ENCODE assay signal across 12 cellular contexts in genomic region chr14:22962061-22962676, GRCh38. TPM values are rescaled to one million over a fixed set of nuclear protein-coding genes. Genes with fewer than 3 reads are reported as not detected.
A peak's percentile ranks its signal among the peaks of the same experiment; 100 is the strongest.
DNase-seq lines count a peak whose midpoint lies in the region; FAIRE-seq and TF ChIP-seq lines count a peak whose summit lies in the region.
"Had no signal": no experiment of that assay in that cellular context is flagged by ENCODE, and none has a peak within 500 bp of the region (broad histone marks: within the 10 kb centered on the region; RNA-seq: fewer than 3 reads in every experiment).

No MANE protein-coding gene starts in this region.

- no peak overlapping the region for H3K27ac Mint-ChIP-seq in CD4-positive, alpha-beta memory T cell
- H3K27ac Mint-ChIP-seq: CD14-positive monocyte, HFFc6 had no signal

- POLR2A ChIA-PET in H1 (lab: Charles Lee; ENCODE audit: partially characterized antibody) = interaction anchor here (1.3 to 11.4 kb wide), 3 partner anchors 8 to 19 kb away, joined by 6 to 115 read pairs (median 9); no protein-coding TSS in a partner anchor
- POLR2A ChIA-PET in CD4-positive, alpha-beta memory T cell (lab: Charles Lee; ENCODE audit: partially characterized antibody) = interaction anchor here (0.7 kb wide), 1 partner anchor 135 kb away, joined by 3 read pairs; no protein-coding TSS in a partner anchor

- H3K27me3 ChIP-seq in right atrium auricular region = no peaks in the 10 kb centered on the region
- H3K27me3 ChIP-seq in H1 (replicated peaks in 1 of 4; ENCODE audit: control insufficient read depth in 3 of 4, extremely low read depth in 1 of 4, insufficient read depth in 3 of 4, low read length in 3 of 4) = no peaks in the 10 kb centered on the region
- H3K27me3 ChIP-seq in CD4-positive, alpha-beta memory T cell (ENCODE audit: insufficient read depth, low read length) = no peaks in the 10 kb centered on the region

- H4K91ac ChIP-seq in H1 (replicated peaks; ENCODE audit: insufficient read length, low read length) = no peak overlapping the region

- 93% methylated on average over 6 of the region's 6 CpGs; no CpG with 5 or more reads in 1 of the 2 experiments for WGBS in H1 (ENCODE audit: extremely low coverage in 1 of 2, insufficient coverage in 1 of 2, insufficient read length in 1 of 2, insufficient replicate concordance in 2 of 2, low coverage in 1 of 2, low lambda C conversion rate in 2 of 2, missing lambda C conversion rate in 1 of 2), 2 experiments

- no peaks in the 10 kb centered on the region for H3K27me3 Mint-ChIP-seq in CD4-positive, alpha-beta memory T cell

- CTCF ChIA-PET in H1 (lab: Charles Lee; ENCODE audit: partially characterized antibody) = interaction anchor here (0.8 to 3.7 kb wide), 6 partner anchors 11 to 90 kb away, joined by 3 to 20 read pairs (median 4); no protein-coding TSS in a partner anchor
- CTCF ChIA-PET in CD4-positive, alpha-beta memory T cell (lab: Charles Lee; ENCODE audit: partially characterized antibody) = interaction anchor here (1.1 to 38.6 kb wide), 6 partner anchors 7 to 135 kb away, joined by 3 to 1070 read pairs (median 16); partner anchors contain the start of genes AJUBA and CDH24

- peak; percentile 15 for DNase-seq in cardiac septum (ENCODE audit: low spot score)
- no peak for DNase-seq in right atrium auricular region (ENCODE audit: low spot score)
- no peak for DNase-seq in H1 (ENCODE audit: low read depth in 1 of 2, low spot score in 2 of 2)
- DNase-seq in CD4-positive, alpha-beta memory T cell = no peak
- DNase-seq: DMS53, GF-D8, HCEC 1CT, HFFc6, KG1 had no signal

- H3K9me3 ChIP-seq in right atrium auricular region = no peaks in the 10 kb centered on the region
- no peaks in the 10 kb centered on the region for H3K9me3 ChIP-seq in H1 (ENCODE audit: insufficient read depth in 2 of 2, low read depth in 1 of 2, low read length in 1 of 2)
- no peaks in the 10 kb centered on the region for H3K9me3 ChIP-seq in CD4-positive, alpha-beta memory T cell (ENCODE audit: control insufficient read depth in 1 of 2, low read length in 2 of 2)

- H2BK5ac ChIP-seq in H1 (ENCODE audit: low read depth, low read length) = no peak overlapping the region

- no peaks in the 10 kb centered on the region for H3K79me2 ChIP-seq in H1 (ENCODE audit: control insufficient read depth in 1 of 2, insufficient read depth in 2 of 2, low read length in 2 of 2)

- H4K8ac ChIP-seq in H1 (ENCODE audit: extremely low read depth, insufficient read depth, low read length) = no peak overlapping the region

- TF ChIP-seq RAD21 in H1 (IDR thresholded peaks at IDR 0.05 in 1 of 2, conservative IDR thresholded peaks at IDR 0.05 in 1 of 2; ENCODE audit: low read depth in 2 of 2, low read length in 2 of 2) = no peak

- no peak overlapping the region for H3K56ac ChIP-seq in H1 (replicated peaks; ENCODE audit: insufficient read length, low read depth, low read length)

- H3K4me3 ChIP-seq in right atrium auricular region (no peak overlapping the region), H1 (ENCODE audit: extremely low read depth in 1 of 4, insufficient read depth in 2 of 4, low read depth in 3 of 4, low read length in 4 of 4) (no peak overlapping the region)
- no peak overlapping the region for H3K4me3 ChIP-seq in CD4-positive, alpha-beta memory T cell (ENCODE audit: low read length in 2 of 2)

- no peaks in the 10 kb centered on the region for H4K20me1 ChIP-seq in H1 (replicated peaks in 1 of 2; ENCODE audit: control insufficient read depth in 1 of 2, insufficient read depth in 2 of 2, low read length in 2 of 2)

- TF ChIP-seq CTCF in right atrium auricular region (IDR thresholded peaks at IDR 0.05) = no peak
- no peak for TF ChIP-seq CTCF in H1 (IDR thresholded peaks at IDR 0.05; ENCODE audit: control extremely low read depth in 1 of 3, insufficient read depth in 1 of 3, low read depth in 1 of 3, low read length in 3 of 3)

- H3K23me2 ChIP-seq in H1 (ENCODE audit: low read depth, low read length) = peaks cover under 1% of the 10 kb centered on the region

- TF ChIP-seq EP300 in H1 (IDR thresholded peaks at IDR 0.05; ENCODE audit: borderline replicate concordance in 1 of 2, low read depth in 2 of 2, low read length in 2 of 2) = no peak

- H2AFZ ChIP-seq in H1 (ENCODE audit: low read length) = no peak overlapping the region

- H3K4me1 Mint-ChIP-seq in CD4-positive, alpha-beta memory T cell = peaks cover 0 to 6% (median under 1%) of the 10 kb centered on the region in 4 donors

- no peaks in the 10 kb centered on the region for H3K9me3 Mint-ChIP-seq in CD4-positive, alpha-beta memory T cell
- H3K9me3 Mint-ChIP-seq: HFFc6 had no signal

- H3K4me1 ChIP-seq in right atrium auricular region = peaks cover 0 to 4% of the 10 kb centered on the region in 2 donors
- peaks cover 0 to under 1% (median 0%) of the 10 kb centered on the region in 4 experiments; a peak in 2 of 7 replicates for H3K4me1 ChIP-seq in H1 (replicated peaks in 1 of 4; ENCODE audit: control insufficient read depth in 3 of 4, insufficient read depth in 4 of 4, low read length in 3 of 4)
- peaks cover 7% of the 10 kb centered on the region for H3K4me1 ChIP-seq in CD4-positive, alpha-beta memory T cell (ENCODE audit: insufficient read depth, low read length)

- H4K5ac ChIP-seq in H1 (ENCODE audit: insufficient read length, low read depth, low read length) = no peak overlapping the region

- intact Hi-C loops in cardiac septum (cut with DNase I) = no loop called here
- intact Hi-C loops in CD4-positive, alpha-beta memory T cell (cut with micrococcal nuclease) = no loop called here

- H2AK5ac ChIP-seq in H1 (ENCODE audit: low read depth, low read length) = no peak overlapping the region

- TF ChIP-seq POLR2A in H1 (IDR thresholded peaks at IDR 0.05; ENCODE audit: control extremely low read depth in 1 of 2, low read depth in 2 of 2, low read length in 2 of 2) = no peak

- H2BK12ac ChIP-seq in H1 (ENCODE audit: low read depth, low read length) = no peak overlapping the region

- FAIRE-seq in H1 (lab: Jason Lieb, UNC) = no peak
- FAIRE-seq: GM19239 had no signal

- no peak overlapping the region for H2BK20ac ChIP-seq in H1 (ENCODE audit: low read length)

- H3K23ac ChIP-seq in H1 (ENCODE audit: insufficient read length) = no peak overlapping the region

- no peak overlapping the region for H3K18ac ChIP-seq in H1 (ENCODE audit: extremely low read depth, low read length)

- no peak overlapping the region for H3K4ac ChIP-seq in H1 (replicated peaks; ENCODE audit: insufficient read length, low read depth, low read length)

- H3K27ac ChIP-seq in right atrium auricular region (no peak overlapping the region), H1 (ENCODE audit: low read depth, low read length) (no peak overlapping the region)
- H3K27ac ChIP-seq in CD4-positive, alpha-beta memory T cell (ENCODE audit: low read depth, low read length) = no peak overlapping the region
- H3K27ac ChIP-seq: 22Rv1 had no signal

- no peak overlapping the region for H3K9ac ChIP-seq in H1 (replicated peaks in 1 of 4; ENCODE audit: extremely low read depth in 1 of 4, low read depth in 3 of 4, low read length in 3 of 4)

- no peak overlapping the region for H3K14ac ChIP-seq in H1 (ENCODE audit: insufficient read length)

- H2BK120ac ChIP-seq in H1 (replicated peaks; ENCODE audit: low read depth, low read length) = no peak overlapping the region

- no peaks in the 10 kb centered on the region for H3K79me1 ChIP-seq in H1 (ENCODE audit: low read depth, low read length)

- no peak overlapping the region for H3K4me3 Mint-ChIP-seq in CD4-positive, alpha-beta memory T cell
- H3K4me3 Mint-ChIP-seq: CD14-positive monocyte, HFFc6 had no signal

- H3K36me3 Mint-ChIP-seq in CD4-positive, alpha-beta memory T cell = no peaks in the 10 kb centered on the region
- H3K36me3 Mint-ChIP-seq: CD14-positive monocyte had no signal

- H3K36me3 ChIP-seq in right atrium auricular region (no peaks in the 10 kb centered on the region), H1 (ENCODE audit: control insufficient read depth in 2 of 4, insufficient read depth in 4 of 4, low read length in 3 of 4) (no peaks in the 10 kb centered on the region)
- no peaks in the 10 kb centered on the region for H3K36me3 ChIP-seq in CD4-positive, alpha-beta memory T cell (ENCODE audit: insufficient read depth, low read length)

- H2BK15ac ChIP-seq in H1 (ENCODE audit: low read length) = 0 out of 2 replicates have a peak overlapping the region, but pooled peaks have one; percentile 46

- no peak overlapping the region for H3K4me2 ChIP-seq in H1 (ENCODE audit: insufficient read depth in 1 of 2, low read depth in 2 of 2, low read length in 2 of 2)

RNA-seq across cellular contexts. Expression of gene HAUS4, which starts 5.3 kb away (rescaled TPM):
- 16.5 TPM for total RNA-seq in cardiac septum
- total RNA-seq in right atrium auricular region = 10 to 100 TPM; 25.8 to 28.7 TPM
- 46.1 and 47.7 TPM in 2 replicates for total RNA-seq in H1 (2021; fragmentation: NEBNext Ultra II Directional; extraction: Animal tissue kit (Norgen Biotek cat#: 25700))
- 35.6 and 46.0 TPM in 2 replicates for polyA plus RNA-seq in H1 (2011; rRNA removed)
- 53.6 TPM for polyA plus RNA-seq in H1 (2011; cell fraction: cytosol; rRNA removed)
- polyA plus RNA-seq in H1 (2011; cell fraction: nucleus; rRNA removed) = 45.6 TPM
- polyA plus RNA-seq in H1 (2012, experiment 1 of 2) = 50.4 to 62.8 TPM (median 59.8 TPM) in 4 replicates
- 55.5 TPM for polyA plus RNA-seq in H1 (2012, experiment 2 of 2)
- polyA plus RNA-seq in H1 (2013, experiment 1 of 2) = 45.0 TPM
- 43.0 TPM for polyA plus RNA-seq in H1 (2013, experiment 2 of 2)
- polyA minus RNA-seq in H1 (2011; rRNA and poly(A)+ RNA removed) = 58.4 and 73.9 TPM in 2 replicates
- 29.0 TPM for polyA minus RNA-seq in H1 (2011; cell fraction: cytosol; rRNA and poly(A)+ RNA removed)
- 33.8 TPM for polyA minus RNA-seq in H1 (2011; cell fraction: nucleus; rRNA and poly(A)+ RNA removed)
- total RNA-seq in CD4-positive, alpha-beta memory T cell = 10 to 100 TPM; 32.6 to 35.7 TPM
- polyA plus RNA-seq in CD4-positive, alpha-beta memory T cell = 10 to 100 TPM; 29.1 to 31.3 TPM

RNA-seq across cellular contexts. Expression of gene AJUBA, which starts 20.2 kb away (rescaled TPM):
- 14.0 TPM for total RNA-seq in cardiac septum
- total RNA-seq in right atrium auricular region = 10 to 100 TPM in 1 of 2 donors, 1 to 10 TPM in 1; 5.8 to 24.6 TPM
- 46.0 TPM in 2 replicates for total RNA-seq in H1 (2021; fragmentation: NEBNext Ultra II Directional; extraction: Animal tissue kit (Norgen Biotek cat#: 25700))
- 33.1 and 38.8 TPM in 2 replicates for polyA plus RNA-seq in H1 (2011; rRNA removed)
- 37.3 TPM for polyA plus RNA-seq in H1 (2011; cell fraction: cytosol; rRNA removed)
- 51.3 TPM for polyA plus RNA-seq in H1 (2011; cell fraction: nucleus; rRNA removed)
- polyA plus RNA-seq in H1 (2012, experiment 1 of 2) = 35.5 to 45.4 TPM (median 41.3 TPM) in 4 replicates
- 35.9 TPM for polyA plus RNA-seq in H1 (2012, experiment 2 of 2)
- 10.0 TPM for polyA plus RNA-seq in H1 (2013, experiment 1 of 2)
- 10.3 TPM for polyA plus RNA-seq in H1 (2013, experiment 2 of 2)
- 153 and 192 TPM in 2 replicates for polyA minus RNA-seq in H1 (2011; rRNA and poly(A)+ RNA removed)
- 50.7 TPM for polyA minus RNA-seq in H1 (2011; cell fraction: cytosol; rRNA and poly(A)+ RNA removed)
- polyA minus RNA-seq in H1 (2011; cell fraction: nucleus; rRNA and poly(A)+ RNA removed) = 105 TPM
- total RNA-seq in CD4-positive, alpha-beta memory T cell = 1 to 10 TPM; 2.8 to 3.9 TPM
- 1 to 10 TPM in 1 of 2 donors, under 1 TPM in 1; 0.30 to 1.3 TPM for polyA plus RNA-seq in CD4-positive, alpha-beta memory T cell
- polyA plus RNA-seq: CD14-positive monocyte had no signal

RNA-seq across cellular contexts. Expression of gene PRMT5, which starts 33.0 kb away (rescaled TPM):
- total RNA-seq in cardiac septum (40.2 TPM), right atrium auricular region (10 to 100 TPM; 23.3 to 55.1 TPM)
- total RNA-seq in H1 (2021; fragmentation: NEBNext Ultra II Directional; extraction: Animal tissue kit (Norgen Biotek cat#: 25700)) = 159 and 171 TPM in 2 replicates
- 329 and 402 TPM in 2 replicates for polyA plus RNA-seq in H1 (2011; rRNA removed)
- 274 TPM for polyA plus RNA-seq in H1 (2011; cell fraction: cytosol; rRNA removed)
- 275 TPM for polyA plus RNA-seq in H1 (2011; cell fraction: nucleus; rRNA removed)
- polyA plus RNA-seq in H1 (2012, experiment 1 of 2) = 145 to 187 TPM (median 170 TPM) in 4 replicates
- polyA plus RNA-seq in H1 (2012, experiment 2 of 2) = 336 TPM
- 113 TPM for polyA plus RNA-seq in H1 (2013, experiment 1 of 2)
- 99.5 TPM for polyA plus RNA-seq in H1 (2013, experiment 2 of 2)
- polyA minus RNA-seq in H1 (2011; rRNA and poly(A)+ RNA removed) = 439 and 469 TPM in 2 replicates
- 207 TPM for polyA minus RNA-seq in H1 (2011; cell fraction: cytosol; rRNA and poly(A)+ RNA removed)
- polyA minus RNA-seq in H1 (2011; cell fraction: nucleus; rRNA and poly(A)+ RNA removed) = 156 TPM
- 10 to 100 TPM; 25.8 to 30.5 TPM for total RNA-seq in CD4-positive, alpha-beta memory T cell
- 10 to 100 TPM; 50.6 to 65.1 TPM for polyA plus RNA-seq in CD4-positive, alpha-beta memory T cell

RNA-seq across cellular contexts. Expression of gene RBM23, which starts 43.2 kb away (rescaled TPM):
- total RNA-seq in cardiac septum = 48.1 TPM
- 100 to 1,000 TPM in 1 of 2 donors, 10 to 100 TPM in 1; 76.5 to 774 TPM for total RNA-seq in right atrium auricular region
- 43.1 and 43.3 TPM in 2 replicates for total RNA-seq in H1 (2021; fragmentation: NEBNext Ultra II Directional; extraction: Animal tissue kit (Norgen Biotek cat#: 25700))
- polyA plus RNA-seq in H1 (2011; rRNA removed) = 41.2 and 68.9 TPM in 2 replicates
- 53.5 TPM for polyA plus RNA-seq in H1 (2011; cell fraction: cytosol; rRNA removed)
- polyA plus RNA-seq in H1 (2011; cell fraction: nucleus; rRNA removed) = 49.5 TPM
- polyA plus RNA-seq in H1 (2012, experiment 1 of 2) = 32.4 to 44.1 TPM (median 38.9 TPM) in 4 replicates
- polyA plus RNA-seq in H1 (2012, experiment 2 of 2) = 17.9 TPM
- polyA plus RNA-seq in H1 (2013, experiment 1 of 2) = 33.8 TPM
- polyA plus RNA-seq in H1 (2013, experiment 2 of 2) = 33.5 TPM
- 47.4 and 52.2 TPM in 2 replicates for polyA minus RNA-seq in H1 (2011; rRNA and poly(A)+ RNA removed)
- polyA minus RNA-seq in H1 (2011; cell fraction: cytosol; rRNA and poly(A)+ RNA removed) = 29.7 TPM
- polyA minus RNA-seq in H1 (2011; cell fraction: nucleus; rRNA and poly(A)+ RNA removed) = 40.3 TPM
- total RNA-seq in CD4-positive, alpha-beta memory T cell = 100 to 1,000 TPM; 119 to 123 TPM
- 10 to 100 TPM; 57.1 to 58.3 TPM for polyA plus RNA-seq in CD4-positive, alpha-beta memory T cell

RNA-seq across cellular contexts. Expression of gene C14orf93, which starts 47.8 kb away (rescaled TPM):
- total RNA-seq in cardiac septum (3.7 TPM), right atrium auricular region (1 to 10 TPM; 5.0 to 6.8 TPM)
- total RNA-seq in H1 (2021; fragmentation: NEBNext Ultra II Directional; extraction: Animal tissue kit (Norgen Biotek cat#: 25700)) = 7.4 and 7.8 TPM in 2 replicates
- polyA plus RNA-seq in H1 (2011; rRNA removed) = 8.2 and 9.7 TPM in 2 replicates
- polyA plus RNA-seq in H1 (2011; cell fraction: cytosol; rRNA removed) = 10.0 TPM
- polyA plus RNA-seq in H1 (2011; cell fraction: nucleus; rRNA removed) = 17.6 TPM
- polyA plus RNA-seq in H1 (2012, experiment 1 of 2) = 6.3 to 9.7 TPM (median 7.9 TPM) in 4 replicates
- polyA plus RNA-seq in H1 (2012, experiment 2 of 2) = 6.3 TPM
- 3.5 TPM for polyA plus RNA-seq in H1 (2013, experiment 1 of 2)
- polyA plus RNA-seq in H1 (2013, experiment 2 of 2) = 3.3 TPM
- polyA minus RNA-seq in H1 (2011; rRNA and poly(A)+ RNA removed) = 22.5 and 22.6 TPM in 2 replicates
- polyA minus RNA-seq in H1 (2011; cell fraction: cytosol; rRNA and poly(A)+ RNA removed) = 4.3 TPM
- polyA minus RNA-seq in H1 (2011; cell fraction: nucleus; rRNA and poly(A)+ RNA removed) = 6.5 TPM
- 10 to 100 TPM; 13.2 to 13.3 TPM for total RNA-seq in CD4-positive, alpha-beta memory T cell
- 1 to 10 TPM; 6.0 to 7.9 TPM for polyA plus RNA-seq in CD4-positive, alpha-beta memory T cell
